Comparison of ENCODE assay signal across 16 cellular contexts in genomic region chr9:136960212-136960937, GRCh38. TPM values are rescaled to one million over a fixed set of nuclear protein-coding genes. Genes with fewer than 3 reads are reported as not detected.
DNase-seq lines count a peak whose midpoint lies in the region; ATAC-seq and TF ChIP-seq lines count a peak whose summit lies in the region.
"Had no signal": no experiment of that assay in that cellular context is flagged by ENCODE, and none has a peak within 500 bp of the region (broad histone marks: within the 10 kb centered on the region; RNA-seq: fewer than 3 reads in every experiment).

No MANE protein-coding gene starts in this region.

- no peaks in the 10 kb centered on the region for H3K27me3 Mint-ChIP-seq in activated CD8-positive, alpha-beta T cell treated with anti-CD3 and anti-CD28 coated beads, Interleukin-2, amount 10 ng/mL, durations not matched to agents 7 days and 5 days (ENCODE audit: low read depth)
- H3K27me3 Mint-ChIP-seq in activated CD8-positive, alpha-beta T cell treated with anti-CD3 and anti-CD28 coated beads for 36 hours = no peaks in the 10 kb centered on the region
- no peaks in the 10 kb centered on the region for H3K27me3 Mint-ChIP-seq in activated T-helper 2 cell treated with anti-CD3 and anti-CD28 coated beads, Interferon-gamma antibody, Interleukin-2, Interleukin-4, amounts not matched to agents 10 μg/mL and 5 μg/mL and 100 μg/mL, durations not matched to agents 14 hours and 24 hours and 36 hours (ENCODE audit: low read depth)
- H3K27me3 Mint-ChIP-seq: activated CD4-positive, alpha-beta T cell treated with anti-CD3 and anti-CD28 coated beads for 36 hours; activated T-helper 17 cell treated with anti-CD3 and anti-CD28 coated beads, Interleukin-2, amount 50 U/mL, for 72 hours had no signal

- peak; percentile 63 for DNase-seq in activated CD8-positive, alpha-beta T cell treated with anti-CD3 and anti-CD28 coated beads, Interleukin-2, amount 10 ng/mL, durations not matched to agents 7 days and 5 days
- no peak for DNase-seq in activated CD8-positive, alpha-beta T cell treated with anti-CD3 and anti-CD28 coated beads for 36 hours
- peak in 2 of 3 donors; percentile 15 to 28 for DNase-seq in effector memory CD4-positive, alpha-beta T cell
- DNase-seq in testis = no peak
- DNase-seq in superior temporal gyrus (ENCODE audit: extremely low spot score) = no peak
- no peak for DNase-seq in activated T-helper 2 cell treated with anti-CD3 and anti-CD28 coated beads, Interferon-gamma antibody, Interleukin-2, Interleukin-4, amounts not matched to agents 10 μg/mL and 5 μg/mL and 100 μg/mL, durations not matched to agents 14 hours and 24 hours and 36 hours (ENCODE audit: low spot score)
- DNase-seq: activated CD4-positive, alpha-beta T cell treated with anti-CD3 and anti-CD28 coated beads for 36 hours; foreskin keratinocyte; GDM1; NCI-H2081; RPMI8226; stimulated activated naive CD4-positive, alpha-beta T cell treated with Interleukin-2 at 50 U/mL for 16 hours had no signal

- POLR2A ChIA-PET in activated CD8-positive, alpha-beta T cell treated with anti-CD3 and anti-CD28 coated beads, Interleukin-2, amount 10 ng/mL, durations not matched to agents 7 days and 5 days (lab: Charles Lee) = interaction anchor here (0.6 to 0.9 kb wide), 2 partner anchors 11 to 69 kb away, joined by 3 read pairs; no protein-coding TSS in a partner anchor
- POLR2A ChIA-PET in activated CD8-positive, alpha-beta T cell treated with anti-CD3 and anti-CD28 coated beads for 36 hours (lab: Charles Lee) = interaction anchor here (1.4 to 2.4 kb wide), 3 partner anchors 9 to 232 kb away, joined by 3 to 8 read pairs (median 4); no protein-coding TSS in a partner anchor

- no peaks in the 10 kb centered on the region for H3K36me3 Mint-ChIP-seq in activated CD8-positive, alpha-beta T cell treated with anti-CD3 and anti-CD28 coated beads, Interleukin-2, amount 10 ng/mL, durations not matched to agents 7 days and 5 days (ENCODE audit: low read depth)
- no peaks in the 10 kb centered on the region for H3K36me3 Mint-ChIP-seq in activated CD8-positive, alpha-beta T cell treated with anti-CD3 and anti-CD28 coated beads for 36 hours (ENCODE audit: low read depth)
- no peaks in the 10 kb centered on the region for H3K36me3 Mint-ChIP-seq in activated T-helper 2 cell treated with anti-CD3 and anti-CD28 coated beads, Interferon-gamma antibody, Interleukin-2, Interleukin-4, amounts not matched to agents 10 μg/mL and 5 μg/mL and 100 μg/mL, durations not matched to agents 14 hours and 24 hours and 36 hours (ENCODE audit: low read depth)

- no peaks in the 10 kb centered on the region for H3K36me3 ChIP-seq in effector memory CD4-positive, alpha-beta T cell (ENCODE audit: control insufficient read depth, insufficient read depth, low read length)
- H3K36me3 ChIP-seq in testis (ENCODE audit: low read depth, missing control alignments) = no peaks in the 10 kb centered on the region

- no peak for TF ChIP-seq CTCF in activated CD8-positive, alpha-beta T cell treated with anti-CD3 and anti-CD28 coated beads for 36 hours (IDR thresholded peaks at IDR 0.05)
- TF ChIP-seq CTCF in testis (IDR thresholded peaks at IDR 0.05) = no peak

- 70 to 71% methylated on average over 18 to 19 of the region's 19 CpGs for WGBS in testis, 2 donors

- peaks cover 46% of the 10 kb centered on the region for H3K4me1 Mint-ChIP-seq in activated CD8-positive, alpha-beta T cell treated with anti-CD3 and anti-CD28 coated beads, Interleukin-2, amount 10 ng/mL, durations not matched to agents 7 days and 5 days (ENCODE audit: low read depth)
- H3K4me1 Mint-ChIP-seq in activated CD8-positive, alpha-beta T cell treated with anti-CD3 and anti-CD28 coated beads for 36 hours (ENCODE audit: low read depth) = peaks cover 23% of the 10 kb centered on the region
- H3K4me1 Mint-ChIP-seq in activated T-helper 2 cell treated with anti-CD3 and anti-CD28 coated beads, Interferon-gamma antibody, Interleukin-2, Interleukin-4, amounts not matched to agents 10 μg/mL and 5 μg/mL and 100 μg/mL, durations not matched to agents 14 hours and 24 hours and 36 hours (ENCODE audit: low read depth) = peaks cover 4% of the 10 kb centered on the region

- peak overlapping the region; percentile 89 for H3K27ac Mint-ChIP-seq in activated CD8-positive, alpha-beta T cell treated with anti-CD3 and anti-CD28 coated beads, Interleukin-2, amount 10 ng/mL, durations not matched to agents 7 days and 5 days
- H3K27ac Mint-ChIP-seq in activated CD8-positive, alpha-beta T cell treated with anti-CD3 and anti-CD28 coated beads for 36 hours = no peak overlapping the region
- no peak overlapping the region for H3K27ac Mint-ChIP-seq in activated T-helper 2 cell treated with anti-CD3 and anti-CD28 coated beads, Interferon-gamma antibody, Interleukin-2, Interleukin-4, amounts not matched to agents 10 μg/mL and 5 μg/mL and 100 μg/mL, durations not matched to agents 14 hours and 24 hours and 36 hours
- H3K27ac Mint-ChIP-seq: activated CD4-positive, alpha-beta T cell treated with anti-CD3 and anti-CD28 coated beads for 36 hours; activated T-helper 17 cell treated with anti-CD3 and anti-CD28 coated beads, Interleukin-2, amount 50 U/mL, for 72 hours had no signal

- H3K27ac ChIP-seq in effector memory CD4-positive, alpha-beta T cell (ENCODE audit: insufficient read depth, low read length, poor library complexity, severe bottlenecking) = peak overlapping the region; percentile 21
- H3K27ac ChIP-seq in testis = peak overlapping the region; percentile 65 to 81
- H3K27ac ChIP-seq: foreskin keratinocyte had no signal

- no peaks in the 10 kb centered on the region for H3K27me3 ChIP-seq in effector memory CD4-positive, alpha-beta T cell (replicated peaks; ENCODE audit: control insufficient read depth, insufficient read depth, low read length, poor library complexity, severe bottlenecking)
- no peaks in the 10 kb centered on the region for H3K27me3 ChIP-seq in testis
- H3K27me3 ChIP-seq: foreskin keratinocyte had no signal

- no peaks in the 10 kb centered on the region for H3K9me3 ChIP-seq in effector memory CD4-positive, alpha-beta T cell (ENCODE audit: control insufficient read depth, low read length)
- no peaks in the 10 kb centered on the region for H3K9me3 ChIP-seq in testis

- peak; percentile 44 for ATAC-seq in activated CD8-positive, alpha-beta T cell treated with anti-CD3 and anti-CD28 coated beads, Interleukin-2, amount 10 ng/mL, durations not matched to agents 7 days and 5 days
- no peak for ATAC-seq in activated CD8-positive, alpha-beta T cell treated with anti-CD3 and anti-CD28 coated beads for 36 hours
- ATAC-seq: activated CD4-positive, alpha-beta T cell treated with anti-CD3 and anti-CD28 coated beads for 36 hours; activated T-helper 17 cell treated with anti-CD3 and anti-CD28 coated beads, Interleukin-2, amount 50 U/mL, for 72 hours; foreskin keratinocyte had no signal

- intact Hi-C loops in activated CD8-positive, alpha-beta T cell treated with anti-CD3 and anti-CD28 coated beads for 36 hours (cut with micrococcal nuclease) = no loop called here
- intact Hi-C loops in testis (cut with DNase I; ENCODE audit: low total_unique reads) = no loop called here
- intact Hi-C loops in activated T-helper 2 cell treated with anti-CD3 and anti-CD28 coated beads, Interferon-gamma antibody, Interleukin-2, Interleukin-4, amounts not matched to agents 10 μg/mL and 5 μg/mL and 100 μg/mL, durations not matched to agents 14 hours and 24 hours and 36 hours (cut with micrococcal nuclease) = no loop called here

- TF ChIP-seq POLR2A in testis (IDR thresholded peaks at IDR 0.05) = no peak

- peaks cover 52% of the 10 kb centered on the region for H3K4me1 ChIP-seq in effector memory CD4-positive, alpha-beta T cell (ENCODE audit: control insufficient read depth, insufficient read depth, low read length, poor library complexity, severe bottlenecking)
- H3K4me1 ChIP-seq in testis = peaks cover 55% of the 10 kb centered on the region
- H3K4me1 ChIP-seq: foreskin keratinocyte had no signal

- no peaks in the 10 kb centered on the region for H3K9me3 Mint-ChIP-seq in activated CD8-positive, alpha-beta T cell treated with anti-CD3 and anti-CD28 coated beads, Interleukin-2, amount 10 ng/mL, durations not matched to agents 7 days and 5 days (ENCODE audit: insufficient read depth)
- peaks cover 4% of the 10 kb centered on the region for H3K9me3 Mint-ChIP-seq in activated CD8-positive, alpha-beta T cell treated with anti-CD3 and anti-CD28 coated beads for 36 hours
- peaks cover 9% of the 10 kb centered on the region for H3K9me3 Mint-ChIP-seq in activated T-helper 2 cell treated with anti-CD3 and anti-CD28 coated beads, Interferon-gamma antibody, Interleukin-2, Interleukin-4, amounts not matched to agents 10 μg/mL and 5 μg/mL and 100 μg/mL, durations not matched to agents 14 hours and 24 hours and 36 hours

- H3K4me3 ChIP-seq in effector memory CD4-positive, alpha-beta T cell (ENCODE audit: insufficient read depth, low read depth, low read length, poor library complexity, severe bottlenecking) = no peak overlapping the region
- no peak overlapping the region for H3K4me3 ChIP-seq in testis
- H3K4me3 ChIP-seq: lung had no signal

- CTCF ChIA-PET in activated CD8-positive, alpha-beta T cell treated with anti-CD3 and anti-CD28 coated beads, Interleukin-2, amount 10 ng/mL, durations not matched to agents 7 days and 5 days (lab: Charles Lee) = interaction anchor here (1.4 to 1.5 kb wide), 2 partner anchors 12 to 75 kb away, joined by 4 read pairs; no protein-coding TSS in a partner anchor
- CTCF ChIA-PET in activated CD8-positive, alpha-beta T cell treated with anti-CD3 and anti-CD28 coated beads for 36 hours (lab: Charles Lee) = interaction anchor here (1.3 kb wide), 1 partner anchor 13 kb away, joined by 4 read pairs; no protein-coding TSS in a partner anchor

- H3K4me3 Mint-ChIP-seq in activated CD8-positive, alpha-beta T cell treated with anti-CD3 and anti-CD28 coated beads, Interleukin-2, amount 10 ng/mL, durations not matched to agents 7 days and 5 days = peak overlapping the region; percentile 31
- H3K4me3 Mint-ChIP-seq in activated CD8-positive, alpha-beta T cell treated with anti-CD3 and anti-CD28 coated beads for 36 hours = no peak overlapping the region
- no peak overlapping the region for H3K4me3 Mint-ChIP-seq in activated T-helper 2 cell treated with anti-CD3 and anti-CD28 coated beads, Interferon-gamma antibody, Interleukin-2, Interleukin-4, amounts not matched to agents 10 μg/mL and 5 μg/mL and 100 μg/mL, durations not matched to agents 14 hours and 24 hours and 36 hours (ENCODE audit: low read depth)
- H3K4me3 Mint-ChIP-seq: activated CD4-positive, alpha-beta T cell treated with anti-CD3 and anti-CD28 coated beads for 36 hours; activated T-helper 17 cell treated with anti-CD3 and anti-CD28 coated beads, Interleukin-2, amount 50 U/mL, for 72 hours had no signal

RNA-seq across cellular contexts. Expression of gene LCN12, which starts 8.3 kb away (rescaled TPM):
- total RNA-seq in activated CD8-positive, alpha-beta T cell treated with anti-CD3 and anti-CD28 coated beads, Interleukin-2, amount 10 ng/mL, durations not matched to agents 7 days and 5 days = 1 to 10 TPM; 1.0 to 1.7 TPM
- total RNA-seq in activated CD8-positive, alpha-beta T cell treated with anti-CD3 and anti-CD28 coated beads for 36 hours = 1 to 10 TPM; 1.3 to 2.1 TPM
- total RNA-seq in testis = 10 to 100 TPM; 11.5 to 27.8 TPM
- 27.1 TPM for polyA plus RNA-seq in testis (ENCODE audit: insufficient read depth, low read depth, low replicate concordance)
- 2.0 and 2.1 TPM in 2 replicates for total RNA-seq in activated T-helper 2 cell treated with anti-CD3 and anti-CD28 coated beads, Interferon-gamma antibody, Interleukin-2, Interleukin-4, amounts not matched to agents 10 μg/mL and 5 μg/mL and 100 μg/mL, durations not matched to agents 14 hours and 24 hours and 36 hours
- total RNA-seq: bronchial epithelial cell, foreskin keratinocyte, M059J had no signal

RNA-seq across cellular contexts. Expression of gene C8G, which starts 15.3 kb away (rescaled TPM):
- total RNA-seq in activated CD8-positive, alpha-beta T cell treated with anti-CD3 and anti-CD28 coated beads, Interleukin-2, amount 10 ng/mL, durations not matched to agents 7 days and 5 days = 1 to 10 TPM; 1.4 to 1.5 TPM
- total RNA-seq in activated CD8-positive, alpha-beta T cell treated with anti-CD3 and anti-CD28 coated beads for 36 hours = under 1 TPM in 1 of 2 experiments, not detected in 1; 0.83 TPM
- total RNA-seq in testis = 1 to 10 TPM; 4.6 to 4.9 TPM
- 4.6 TPM for polyA plus RNA-seq in testis (ENCODE audit: insufficient read depth, low read depth, low replicate concordance)
- 0.76 and 0.89 TPM in 2 replicates for total RNA-seq in activated T-helper 2 cell treated with anti-CD3 and anti-CD28 coated beads, Interferon-gamma antibody, Interleukin-2, Interleukin-4, amounts not matched to agents 10 μg/mL and 5 μg/mL and 100 μg/mL, durations not matched to agents 14 hours and 24 hours and 36 hours

RNA-seq across cellular contexts. Expression of gene FBXW5, which starts 15.8 kb away (rescaled TPM):
- total RNA-seq in activated CD8-positive, alpha-beta T cell treated with anti-CD3 and anti-CD28 coated beads, Interleukin-2, amount 10 ng/mL, durations not matched to agents 7 days and 5 days = 100 to 1,000 TPM; 103 to 104 TPM
- 10 to 100 TPM; 53.4 to 54.0 TPM for total RNA-seq in activated CD8-positive, alpha-beta T cell treated with anti-CD3 and anti-CD28 coated beads for 36 hours
- 100 to 1,000 TPM; 509 to 749 TPM for total RNA-seq in testis
- polyA plus RNA-seq in testis (ENCODE audit: insufficient read depth, low read depth, low replicate concordance) = 452 TPM
- 94.4 and 95.9 TPM in 2 replicates for total RNA-seq in activated T-helper 2 cell treated with anti-CD3 and anti-CD28 coated beads, Interferon-gamma antibody, Interleukin-2, Interleukin-4, amounts not matched to agents 10 μg/mL and 5 μg/mL and 100 μg/mL, durations not matched to agents 14 hours and 24 hours and 36 hours

RNA-seq across cellular contexts. Expression of gene PTGDS, which starts 16.9 kb away (rescaled TPM):
- total RNA-seq in activated CD8-positive, alpha-beta T cell treated with anti-CD3 and anti-CD28 coated beads, Interleukin-2, amount 10 ng/mL, durations not matched to agents 7 days and 5 days = 1 to 10 TPM; 1.2 to 1.4 TPM
- total RNA-seq in activated CD8-positive, alpha-beta T cell treated with anti-CD3 and anti-CD28 coated beads for 36 hours = not detected
- total RNA-seq in testis = 1,000 to 10,000 TPM; 5,554 to 5,948 TPM
- polyA plus RNA-seq in testis (ENCODE audit: insufficient read depth, low read depth, low replicate concordance) = 4,976 TPM
- total RNA-seq in activated T-helper 2 cell treated with anti-CD3 and anti-CD28 coated beads, Interferon-gamma antibody, Interleukin-2, Interleukin-4, amounts not matched to agents 10 μg/mL and 5 μg/mL and 100 μg/mL, durations not matched to agents 14 hours and 24 hours and 36 hours = not detected in 2 replicates
- total RNA-seq: activated CD4-positive, alpha-beta T cell treated with anti-CD3 and anti-CD28 coated beads for 36 hours; foreskin keratinocyte; M059J had no signal
- polyA plus RNA-seq: foreskin keratinocyte had no signal

RNA-seq across cellular contexts. Expression of gene LCNL1, which starts 22.4 kb away (rescaled TPM):
- total RNA-seq in activated CD8-positive, alpha-beta T cell treated with anti-CD3 and anti-CD28 coated beads, Interleukin-2, amount 10 ng/mL, durations not matched to agents 7 days and 5 days = not detected
- not detected for total RNA-seq in activated CD8-positive, alpha-beta T cell treated with anti-CD3 and anti-CD28 coated beads for 36 hours
- total RNA-seq in testis = 100 to 1,000 TPM in 1 of 2 donors, 10 to 100 TPM in 1; 59.3 to 131 TPM
- 17.5 TPM for polyA plus RNA-seq in testis (ENCODE audit: insufficient read depth, low read depth, low replicate concordance)
- total RNA-seq in activated T-helper 2 cell treated with anti-CD3 and anti-CD28 coated beads, Interferon-gamma antibody, Interleukin-2, Interleukin-4, amounts not matched to agents 10 μg/mL and 5 μg/mL and 100 μg/mL, durations not matched to agents 14 hours and 24 hours and 36 hours = not detected in 2 replicates
- total RNA-seq: activated CD4-positive, alpha-beta T cell treated with anti-CD3 and anti-CD28 coated beads for 36 hours; bronchial epithelial cell; foreskin keratinocyte; M059J had no signal
- polyA plus RNA-seq: foreskin keratinocyte had no signal

Comparison
In these comparisons a context has a peak if more than half of its experiments do, and no peak if none do; other contexts are left out.
1. DNase-seq: peak in activated CD8-positive, alpha-beta T cell treated with anti-CD3 and anti-CD28 coated beads, Interleukin-2, amount 10 ng/mL, durations not matched to agents 7 days and 5 days (single experiment) and effector memory CD4-positive, alpha-beta T cell (2 of 3); none in activated CD8-positive, alpha-beta T cell treated with anti-CD3 and anti-CD28 coated beads for 36 hours (single experiment), testis (single experiment), superior temporal gyrus (single experiment) and activated T-helper 2 cell treated with anti-CD3 and anti-CD28 coated beads, Interferon-gamma antibody, Interleukin-2, Interleukin-4, amounts not matched to agents 10 μg/mL and 5 μg/mL and 100 μg/mL, durations not matched to agents 14 hours and 24 hours and 36 hours (single experiment).